ENCODE assay signal across 20 cellular contexts in the genomic region with DNA sequence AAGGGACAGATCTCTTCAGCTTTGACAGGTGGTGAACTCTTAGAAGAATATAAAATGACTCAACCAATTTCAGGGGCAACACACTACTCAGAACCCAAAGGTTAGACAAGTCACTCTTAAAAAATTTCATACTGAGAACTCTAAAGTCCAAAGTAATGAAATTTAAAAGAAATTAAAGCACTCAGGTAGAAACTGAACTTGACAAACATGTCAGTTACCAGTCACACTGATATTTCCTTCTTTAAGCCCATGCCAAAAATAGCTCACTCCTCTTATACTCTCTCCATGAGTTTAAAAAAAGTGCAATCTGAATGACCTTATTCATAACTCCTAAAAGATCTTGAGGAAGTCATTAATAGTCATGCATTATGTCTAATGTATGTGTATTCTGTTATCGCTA. TPM values are rescaled to one million over a fixed set of nuclear protein-coding genes. Genes with fewer than 3 reads are reported as not detected.
A peak's percentile ranks its signal among the peaks of the same experiment; 100 is the strongest.
DNase-seq lines count a peak whose midpoint lies in the region; ATAC-seq, FAIRE-seq and TF ChIP-seq lines count a peak whose summit lies in the region.
"Had no signal": no experiment of that assay in that cellular context is flagged by ENCODE, and none has a peak within 500 bp of the region (broad histone marks: within the 10 kb centered on the region; RNA-seq: fewer than 3 reads in every experiment).

No MANE protein-coding gene starts in this region.

- H3K4me2 ChIP-seq in BLaER1, result peak overlapping the region; percentile 60

- H4K20me1 ChIP-seq in BLaER1, result peaks cover 12% of the 10 kb centered on the region; the same call in 1 of the 2 replicates

- H3K4me1 ChIP-seq in BLaER1, result peaks cover 18% of the 10 kb centered on the region
- H3K4me1 ChIP-seq in foreskin keratinocyte, result peaks cover 12% of the 10 kb centered on the region

- peak; percentile 36 for ATAC-seq in foreskin keratinocyte
- ATAC-seq in HG02623 (IDR thresholded peaks at IDR 0.05; ENCODE audit: unreplicated experiment), result no peak
- no peak for ATAC-seq in HG03039 (IDR thresholded peaks at IDR 0.05; ENCODE audit: unreplicated experiment)

- H3K27ac ChIP-seq in BLaER1, result peak overlapping the region; percentile 39; the same call in 1 of the 2 replicates
- no peak overlapping the region for H3K27ac ChIP-seq in foreskin keratinocyte
- H3K27ac ChIP-seq: HL-60, RWPE1, SJSA1 had no signal

- H3K27me3 ChIP-seq in BLaER1 (peaks cover 40% of the 10 kb centered on the region), foreskin keratinocyte (no peaks in the 10 kb centered on the region)
- H3K27me3 ChIP-seq: SJSA1 had no signal

- no peak overlapping the region for H3K4me3 ChIP-seq in BLaER1
- H3K4me3 ChIP-seq: SJSA1 had no signal

- no peak overlapping the region for H3K9ac ChIP-seq in BLaER1

- DNase-seq in HCEC 1CT (peak; percentile 39), RCC 7860 (ENCODE audit: low spot score) (peak; percentile 41), foreskin keratinocyte (no peak), middle frontal gyrus (ENCODE audit: extremely low spot score, low spot score) (no peak)
- DNase-seq in activated T-cell treated with anti-CD3 and anti-CD28 coated beads, Interleukin-2, amount 50 U/mL, for 48 hours, result no peak
- DNase-seq: AML-193; CD4-positive, alpha-beta T cell; DND-41; GF-D8; HFFc6; KG1; NCI-H1930; NCI-H2171 had no signal

- TF ChIP-seq CTCF in foreskin keratinocyte (conservative IDR thresholded peaks at IDR 0.05), result no peak

- no peaks in the 10 kb centered on the region for H3K36me3 ChIP-seq in BLaER1
- H3K36me3 ChIP-seq: SJSA1 had no signal

- peak; percentile 91 for FAIRE-seq in RCC 7860 (lab: Jason Lieb, UNC)
- FAIRE-seq: H1 had no signal

- peaks cover 5% of the 10 kb centered on the region; the same call in 1 of the 2 replicates for H3K9me3 ChIP-seq in BLaER1
- H3K9me3 ChIP-seq: SJSA1 had no signal

RNA-seq across cellular contexts. Expression of a gene that starts 40.3 kb away (rescaled TPM):
- 17.3 and 20.0 TPM in 2 replicates for total RNA-seq in foreskin keratinocyte
- polyA plus RNA-seq in foreskin keratinocyte, result 5.3 and 5.8 TPM in 2 replicates

Comparison
In these comparisons a context has a peak if more than half of its experiments do, and no peak if none do; other contexts are left out.
1. DNase-seq: peak in HCEC 1CT (single experiment) and RCC 7860 (single experiment); none in foreskin keratinocyte (0 of 2), activated T-cell treated with anti-CD3 and anti-CD28 coated beads, Interleukin-2, amount 50 U/mL, for 48 hours (0 of 2) and middle frontal gyrus (single experiment).